Comparison of ENCODE assay signal across 14 cellular contexts in the genomic region with DNA sequence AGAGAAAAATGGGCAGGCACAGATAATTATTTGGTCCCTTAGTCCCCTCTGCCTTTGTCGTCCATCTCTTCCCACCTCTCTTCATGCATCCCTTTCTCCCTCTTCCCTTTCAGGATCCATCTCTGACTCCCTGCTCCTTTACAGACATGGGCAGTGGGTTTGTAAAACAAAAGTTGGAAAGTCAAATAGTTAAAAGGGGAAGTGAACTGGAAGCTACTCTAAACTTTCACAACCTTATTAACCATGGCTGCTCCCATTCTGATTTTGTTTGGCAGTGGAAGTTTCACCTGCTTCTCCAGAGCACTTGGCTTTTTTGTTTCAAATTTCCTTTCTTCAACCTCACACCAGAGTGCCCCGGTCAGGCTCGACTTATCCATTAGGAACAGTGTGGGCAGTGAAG. TPM values are rescaled to one million over a fixed set of nuclear protein-coding genes. Genes with fewer than 3 reads are reported as not detected.
DNase-seq lines count a peak whose midpoint lies in the region; ATAC-seq and TF ChIP-seq lines count a peak whose summit lies in the region.
"Had no signal": no experiment of that assay in that cellular context is flagged by ENCODE, and none has a peak within 500 bp of the region (broad histone marks: within the 10 kb centered on the region; RNA-seq: fewer than 3 reads in every experiment).

No MANE protein-coding gene starts in this region.

- H3K4me1 Mint-ChIP-seq in activated B cell treated with CpG ODN at 0.5 μM for 24 hours = peaks cover 8% of the 10 kb centered on the region

- H3K9me3 Mint-ChIP-seq in activated B cell treated with CpG ODN at 0.5 μM for 24 hours = no peaks in the 10 kb centered on the region
- H3K9me3 Mint-ChIP-seq: CD4-positive, alpha-beta T cell; H9 had no signal

- CTCF ChIA-PET in activated B cell treated with CpG ODN at 0.5 μM for 24 hours (lab: Charles Lee) = no interaction called here

- in situ Hi-C loops in KBM-7 (cut with MboI; ENCODE audit: low pct_unique_long_range_greater_than_20kb, low sequenced_read_pairs) = no loop called here

- H3K4me3 Mint-ChIP-seq in activated B cell treated with CpG ODN at 0.5 μM for 24 hours = peak overlapping the region; percentile 49
- H3K4me3 Mint-ChIP-seq: CD4-positive, alpha-beta T cell; H9 had no signal

- no peak for TF ChIP-seq CTCF in activated B cell treated with CpG ODN at 0.5 μM for 24 hours (IDR thresholded peaks at IDR 0.05)

- peaks cover 4% of the 10 kb centered on the region for H3K36me3 Mint-ChIP-seq in activated B cell treated with CpG ODN at 0.5 μM for 24 hours (ENCODE audit: low read depth)

- ATAC-seq in activated B cell treated with CpG ODN at 0.5 μM for 24 hours (ENCODE audit: low read depth) = peak; percentile 25
- ATAC-seq in Right ventricle myocardium superior (ENCODE audit: poor library complexity) = no peak
- no peak for ATAC-seq in HG03139 (IDR thresholded peaks at IDR 0.05; ENCODE audit: unreplicated experiment)

- POLR2A ChIA-PET in activated B cell treated with CpG ODN at 0.5 μM for 24 hours (lab: Charles Lee) = no interaction called here

- H3K27me3 Mint-ChIP-seq in activated B cell treated with CpG ODN at 0.5 μM for 24 hours = peaks cover 25% of the 10 kb centered on the region

- intact Hi-C loops in activated B cell treated with CpG ODN at 0.5 μM for 24 hours (cut with micrococcal nuclease) (no loop called here), Right ventricle myocardium superior (cut with DNase I) (no loop called here)

- DNase-seq in NOMO-1 treated with DMSO at 0.1 percent for 48 hours (lab: John Stamatoyannopoulos, UW; ENCODE audit: unreplicated experiment) (peak; percentile 23), NOMO-1 treated with dmso at 0.1 percent for 144 hours (lab: John Stamatoyannopoulos, UW; ENCODE audit: unreplicated experiment) (no peak), KBM-7 (peak; percentile 1), activated B cell treated with CpG ODN at 0.5 μM for 24 hours (no peak), Right ventricle myocardium superior (no peak), NCI-H146 treated with DMSO at 0.1 percent for 48 hours (lab: John Stamatoyannopoulos, UW; ENCODE audit: unreplicated experiment) (no peak)
- DNase-seq: 8988T; Calu3; CD4-positive, alpha-beta T cell; DMS 273 treated with DMSO at 0.1 percent for 48 hours; GOT3; H9 had no signal

- peak overlapping the region; percentile 32 for H3K27ac Mint-ChIP-seq in activated B cell treated with CpG ODN at 0.5 μM for 24 hours
- H3K27ac Mint-ChIP-seq: CD4-positive, alpha-beta T cell; H9 had no signal

RNA-seq across cellular contexts. Expression of gene HLA-DQA2, which starts 1.2 kb away (rescaled TPM):
- 231 and 237 TPM in 2 replicates for total RNA-seq in activated B cell treated with CpG ODN at 0.5 μM for 24 hours
- 1.6 TPM for total RNA-seq in Right ventricle myocardium superior
- total RNA-seq: Daoy, H9 had no signal

RNA-seq across cellular contexts. Expression of gene HLA-DQB2, which starts 21.0 kb away (rescaled TPM):
- total RNA-seq in activated B cell treated with CpG ODN at 0.5 μM for 24 hours = 95.7 and 107 TPM in 2 replicates
- 1.7 TPM for total RNA-seq in Right ventricle myocardium superior
- total RNA-seq: Daoy, H9 had no signal

Comparison
In these comparisons a context has a peak if more than half of its experiments do, and no peak if none do; other contexts are left out.
1. DNase-seq: peak in NOMO-1 treated with DMSO at 0.1 percent for 48 hours (single experiment) and KBM-7 (single experiment); none in NOMO-1 treated with dmso at 0.1 percent for 144 hours (single experiment), activated B cell treated with CpG ODN at 0.5 μM for 24 hours (single experiment), Right ventricle myocardium superior (single experiment) and NCI-H146 treated with DMSO at 0.1 percent for 48 hours (single experiment).
2. RNA of gene HLA-DQA2, which starts 1.2 kb away (total RNA-seq): 231 to 237 TPM in activated B cell treated with CpG ODN at 0.5 μM for 24 hours; 1.6 TPM in Right ventricle myocardium superior (single experiment); every median in the first group is over 10 times any median in the second.
3. RNA of gene HLA-DQB2, which starts 21.0 kb away (total RNA-seq): 95.7 to 107 TPM in activated B cell treated with CpG ODN at 0.5 μM for 24 hours; 1.7 TPM in Right ventricle myocardium superior (single experiment); every median in the first group is over 10 times any median in the second.